Comparison of ENCODE assay signal across 1 cellular context in the genomic region with DNA sequence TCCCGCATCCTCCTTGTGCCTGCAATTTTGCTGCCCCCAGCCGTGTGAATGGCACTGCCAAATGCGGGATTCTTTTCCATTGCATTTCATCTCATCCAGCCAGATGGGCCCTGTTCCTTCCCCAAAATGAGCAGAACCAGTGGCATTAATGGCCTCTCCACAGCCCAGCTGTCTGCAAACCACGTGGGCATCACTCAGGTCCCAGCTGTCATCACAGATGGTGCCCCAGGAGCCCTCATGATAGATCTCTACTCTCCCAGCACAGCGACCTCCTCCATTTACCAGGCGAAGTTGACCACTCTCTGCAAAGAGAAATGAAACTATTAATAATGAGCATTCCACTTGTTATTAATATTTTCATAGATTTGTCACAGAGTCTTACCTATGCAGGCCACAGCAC.
TF ChIP-seq lines count a peak whose summit lies in the region.

No MANE protein-coding gene starts in this region.

TF ChIP-seq in GM23338, 12 proteins besides CTCF, POLR2A, EP300 and RAD21 (continued from another document):
- TF ChIP-seq, protein P1, sequence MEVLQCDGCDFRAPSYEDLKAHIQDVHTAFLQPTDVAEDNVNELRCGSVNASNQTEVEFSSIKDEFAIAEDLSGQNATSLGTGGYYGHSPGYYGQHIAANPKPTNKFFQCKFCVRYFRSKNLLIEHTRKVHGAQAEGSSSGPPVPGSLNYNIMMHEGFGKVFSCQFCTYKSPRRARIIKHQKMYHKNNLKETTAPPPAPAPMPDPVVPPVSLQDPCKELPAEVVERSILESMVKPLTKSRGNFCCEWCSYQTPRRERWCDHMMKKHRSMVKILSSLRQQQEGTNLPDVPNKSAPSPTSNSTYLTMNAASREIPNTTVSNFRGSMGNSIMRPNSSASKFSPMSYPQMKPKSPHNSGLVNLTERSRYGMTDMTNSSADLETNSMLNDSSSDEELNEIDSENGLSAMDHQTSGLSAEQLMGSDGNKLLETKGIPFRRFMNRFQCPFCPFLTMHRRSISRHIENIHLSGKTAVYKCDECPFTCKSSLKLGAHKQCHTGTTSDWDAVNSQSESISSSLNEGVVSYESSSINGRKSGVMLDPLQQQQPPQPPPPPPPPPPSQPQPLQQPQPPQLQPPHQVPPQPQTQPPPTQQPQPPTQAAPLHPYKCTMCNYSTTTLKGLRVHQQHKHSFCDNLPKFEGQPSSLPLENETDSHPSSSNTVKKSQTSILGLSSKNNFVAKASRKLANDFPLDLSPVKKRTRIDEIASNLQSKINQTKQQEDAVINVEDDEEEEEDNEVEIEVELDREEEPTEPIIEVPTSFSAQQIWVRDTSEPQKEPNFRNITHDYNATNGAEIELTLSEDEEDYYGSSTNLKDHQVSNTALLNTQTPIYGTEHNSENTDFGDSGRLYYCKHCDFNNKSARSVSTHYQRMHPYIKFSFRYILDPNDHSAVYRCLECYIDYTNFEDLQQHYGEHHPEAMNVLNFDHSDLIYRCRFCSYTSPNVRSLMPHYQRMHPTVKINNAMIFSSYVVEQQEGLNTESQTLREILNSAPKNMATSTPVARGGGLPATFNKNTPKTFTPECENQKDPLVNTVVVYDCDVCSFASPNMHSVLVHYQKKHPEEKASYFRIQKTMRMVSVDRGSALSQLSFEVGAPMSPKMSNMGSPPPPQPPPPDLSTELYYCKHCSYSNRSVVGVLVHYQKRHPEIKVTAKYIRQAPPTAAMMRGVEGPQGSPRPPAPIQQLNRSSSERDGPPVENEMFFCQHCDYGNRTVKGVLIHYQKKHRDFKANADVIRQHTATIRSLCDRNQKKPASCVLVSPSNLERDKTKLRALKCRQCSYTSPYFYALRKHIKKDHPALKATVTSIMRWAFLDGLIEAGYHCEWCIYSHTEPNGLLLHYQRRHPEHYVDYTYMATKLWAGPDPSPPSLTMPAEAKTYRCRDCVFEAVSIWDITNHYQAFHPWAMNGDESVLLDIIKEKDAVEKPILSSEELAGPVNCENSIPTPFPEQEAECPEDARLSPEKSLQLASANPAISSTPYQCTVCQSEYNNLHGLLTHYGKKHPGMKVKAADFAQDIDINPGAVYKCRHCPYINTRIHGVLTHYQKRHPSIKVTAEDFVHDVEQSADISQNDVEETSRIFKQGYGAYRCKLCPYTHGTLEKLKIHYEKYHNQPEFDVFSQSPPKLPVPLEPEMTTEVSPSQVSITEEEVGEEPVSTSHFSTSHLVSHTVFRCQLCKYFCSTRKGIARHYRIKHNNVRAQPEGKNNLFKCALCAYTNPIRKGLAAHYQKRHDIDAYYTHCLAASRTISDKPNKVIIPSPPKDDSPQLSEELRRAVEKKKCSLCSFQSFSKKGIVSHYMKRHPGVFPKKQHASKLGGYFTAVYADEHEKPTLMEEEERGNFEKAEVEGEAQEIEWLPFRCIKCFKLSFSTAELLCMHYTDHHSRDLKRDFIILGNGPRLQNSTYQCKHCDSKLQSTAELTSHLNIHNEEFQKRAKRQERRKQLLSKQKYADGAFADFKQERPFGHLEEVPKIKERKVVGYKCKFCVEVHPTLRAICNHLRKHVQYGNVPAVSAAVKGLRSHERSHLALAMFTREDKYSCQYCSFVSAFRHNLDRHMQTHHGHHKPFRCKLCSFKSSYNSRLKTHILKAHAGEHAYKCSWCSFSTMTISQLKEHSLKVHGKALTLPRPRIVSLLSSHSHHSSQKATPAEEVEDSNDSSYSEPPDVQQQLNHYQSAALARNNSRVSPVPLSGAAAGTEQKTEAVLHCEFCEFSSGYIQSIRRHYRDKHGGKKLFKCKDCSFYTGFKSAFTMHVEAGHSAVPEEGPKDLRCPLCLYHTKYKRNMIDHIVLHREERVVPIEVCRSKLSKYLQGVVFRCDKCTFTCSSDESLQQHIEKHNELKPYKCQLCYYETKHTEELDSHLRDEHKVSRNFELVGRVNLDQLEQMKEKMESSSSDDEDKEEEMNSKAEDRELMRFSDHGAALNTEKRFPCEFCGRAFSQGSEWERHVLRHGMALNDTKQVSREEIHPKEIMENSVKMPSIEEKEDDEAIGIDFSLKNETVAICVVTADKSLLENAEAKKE (CRISPR knock-in tag; IDR thresholded peaks at IDR 0.05), result no peak
- no peak for TF ChIP-seq POLR2AphosphoS5 (IDR thresholded peaks at IDR 0.05; ENCODE audit: low read depth)
- TF ChIP-seq JUNB (IDR thresholded peaks at IDR 0.05; ENCODE audit: unreplicated experiment), result no peak
- TF ChIP-seq EZH2 (IDR thresholded peaks at IDR 0.05; ENCODE audit: low read depth, unreplicated experiment), result no peak
- no peak for TF ChIP-seq EZH2phosphoT487 (IDR thresholded peaks at IDR 0.05; ENCODE audit: unreplicated experiment)
